Comparison of ENCODE assay signal across 1 cellular context in genomic region chr7:35849158-35849831, GRCh38.
TF ChIP-seq lines count a peak whose summit lies in the region.

No MANE protein-coding gene starts in this region.

TF ChIP-seq in SK-N-SH, 30 proteins besides CTCF, POLR2A, EP300 and RAD21 (continued from another document):
- TF ChIP-seq RXRA (IDR thresholded peaks at IDR 0.05; ENCODE audit: borderline replicate concordance, low read depth) (no peak), RFX5 (IDR thresholded peaks at IDR 0.05; ENCODE audit: low read length) (no peak), YY1 (IDR thresholded peaks at IDR 0.05; ENCODE audit: low read depth) (no peak), NRF1 (IDR thresholded peaks at IDR 0.05; ENCODE audit: low read depth, low read length) (no peak), TAF1 (IDR thresholded peaks at IDR 0.05; ENCODE audit: borderline replicate concordance, low read depth, low read length) (no peak), SIN3A (IDR thresholded peaks at IDR 0.05; ENCODE audit: borderline replicate concordance, low read depth, low read length) (no peak)
